ENCODE assay signal across 1 cellular context in the genomic region with DNA sequence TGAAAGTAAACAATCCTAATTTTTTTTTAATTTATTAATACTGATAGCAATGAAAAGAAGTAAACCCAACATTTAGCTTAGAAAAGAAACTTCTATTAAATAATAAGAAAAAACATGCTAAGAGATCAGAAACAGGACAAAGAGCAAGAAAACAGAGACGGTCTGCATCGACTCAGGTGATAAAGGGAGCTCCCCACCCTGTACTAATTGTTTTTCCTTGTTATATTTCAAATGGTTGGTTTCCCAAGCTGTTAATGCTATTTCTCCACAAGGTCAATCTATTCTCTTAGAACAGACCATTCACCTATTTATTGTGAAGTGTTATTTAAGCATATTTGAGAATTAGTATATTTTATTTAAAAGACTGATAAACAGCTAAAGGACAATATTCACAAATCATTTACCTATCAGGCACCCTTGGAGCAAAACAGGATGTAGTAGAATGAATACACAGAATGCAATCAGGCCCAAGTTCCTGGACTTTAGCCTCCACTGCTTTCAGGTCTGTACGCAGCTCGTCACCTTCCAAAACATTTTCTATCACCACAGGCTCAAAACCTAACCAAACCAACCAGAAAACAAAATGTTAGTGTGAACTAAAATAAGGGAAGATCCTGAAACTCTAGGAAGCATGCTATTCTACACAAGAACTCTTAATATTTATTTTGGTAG.
A peak's percentile ranks its signal among the peaks of the same experiment; 100 is the strongest.
TF ChIP-seq lines count a peak whose summit lies in the region.

No MANE protein-coding gene starts in this region.

TF ChIP-seq in HepG2, 621 proteins besides CTCF, POLR2A, EP300 and RAD21 (continued from another document and continues in another):
- TF ChIP-seq, protein P1, sequence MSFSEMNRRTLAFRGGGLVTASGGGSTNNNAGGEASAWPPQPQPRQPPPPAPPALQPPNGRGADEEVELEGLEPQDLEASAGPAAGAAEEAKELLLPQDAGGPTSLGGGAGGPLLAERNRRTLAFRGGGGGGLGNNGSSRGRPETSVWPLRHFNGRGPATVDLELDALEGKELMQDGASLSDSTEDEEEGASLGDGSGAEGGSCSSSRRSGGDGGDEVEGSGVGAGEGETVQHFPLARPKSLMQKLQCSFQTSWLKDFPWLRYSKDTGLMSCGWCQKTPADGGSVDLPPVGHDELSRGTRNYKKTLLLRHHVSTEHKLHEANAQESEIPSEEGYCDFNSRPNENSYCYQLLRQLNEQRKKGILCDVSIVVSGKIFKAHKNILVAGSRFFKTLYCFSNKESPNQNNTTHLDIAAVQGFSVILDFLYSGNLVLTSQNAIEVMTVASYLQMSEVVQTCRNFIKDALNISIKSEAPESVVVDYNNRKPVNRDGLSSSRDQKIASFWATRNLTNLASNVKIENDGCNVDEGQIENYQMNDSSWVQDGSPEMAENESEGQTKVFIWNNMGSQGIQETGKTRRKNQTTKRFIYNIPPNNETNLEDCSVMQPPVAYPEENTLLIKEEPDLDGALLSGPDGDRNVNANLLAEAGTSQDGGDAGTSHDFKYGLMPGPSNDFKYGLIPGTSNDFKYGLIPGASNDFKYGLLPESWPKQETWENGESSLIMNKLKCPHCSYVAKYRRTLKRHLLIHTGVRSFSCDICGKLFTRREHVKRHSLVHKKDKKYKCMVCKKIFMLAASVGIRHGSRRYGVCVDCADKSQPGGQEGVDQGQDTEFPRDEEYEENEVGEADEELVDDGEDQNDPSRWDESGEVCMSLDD (CRISPR knock-in tag; IDR thresholded peaks at IDR 0.05; ENCODE audit: borderline replicate concordance): no peak
- TF ChIP-seq SRY (CRISPR knock-in tag; IDR thresholded peaks at IDR 0.05) (no peak), POLR2AphosphoS5 (IDR thresholded peaks at IDR 0.05; ENCODE audit: low read depth, low read length) (peak; percentile 64), RFX5 (IDR thresholded peaks at IDR 0.05; ENCODE audit: low read depth, low read length) (no peak), ETV5 (CRISPR knock-in tag; IDR thresholded peaks at IDR 0.05; ENCODE audit: borderline replicate concordance) (peak; percentile 88), ZNF703 (CRISPR knock-in tag; IDR thresholded peaks at IDR 0.05; ENCODE audit: borderline replicate concordance) (no peak), KDM5A (IDR thresholded peaks at IDR 0.05; ENCODE audit: borderline replicate concordance, low read length) (no peak; the same call in 1 of the 2 replicates), MAF1 (CRISPR knock-in tag; IDR thresholded peaks at IDR 0.05; ENCODE audit: borderline replicate concordance) (no peak), ZC3H4 (CRISPR knock-in tag; IDR thresholded peaks at IDR 0.05; ENCODE audit: borderline replicate concordance) (no peak), ZMAT3 (CRISPR knock-in tag; conservative IDR thresholded peaks at IDR 0.05) (no peak), EED (CRISPR knock-in tag; IDR thresholded peaks at IDR 0.05) (no peak), MYNN (CRISPR knock-in tag; IDR thresholded peaks at IDR 0.05; ENCODE audit: low read depth) (no peak), ZNF891 (CRISPR knock-in tag; IDR thresholded peaks at IDR 0.05) (no peak), RELA (CRISPR knock-in tag; IDR thresholded peaks at IDR 0.05) (no peak), ZNF768 (CRISPR knock-in tag; IDR thresholded peaks at IDR 0.05) (no peak), ZNF598 (CRISPR knock-in tag; IDR thresholded peaks at IDR 0.05; ENCODE audit: borderline replicate concordance) (no peak), SNAI1 (CRISPR knock-in tag; IDR thresholded peaks at IDR 0.05; ENCODE audit: borderline replicate concordance) (no peak), XRCC5 (optimal IDR thresholded peaks at IDR 0.05; ENCODE audit: low read length) (no peak), ZNF501 (CRISPR knock-in tag; IDR thresholded peaks at IDR 0.05) (no peak), RBFOX2 (IDR thresholded peaks at IDR 0.05; ENCODE audit: low read depth, low read length) (peak; percentile 58; the same call in 1 of the 2 replicates), KLF13 (CRISPR knock-in tag; IDR thresholded peaks at IDR 0.05) (no peak), ZNF839 (CRISPR knock-in tag; IDR thresholded peaks at IDR 0.05; ENCODE audit: borderline replicate concordance) (no peak), ZFP1 (CRISPR knock-in tag; IDR thresholded peaks at IDR 0.05) (no peak), ZNF883 (CRISPR knock-in tag; IDR thresholded peaks at IDR 0.05; ENCODE audit: not compliant biosample characterization) (no peak)
- TF ChIP-seq, protein P2, sequence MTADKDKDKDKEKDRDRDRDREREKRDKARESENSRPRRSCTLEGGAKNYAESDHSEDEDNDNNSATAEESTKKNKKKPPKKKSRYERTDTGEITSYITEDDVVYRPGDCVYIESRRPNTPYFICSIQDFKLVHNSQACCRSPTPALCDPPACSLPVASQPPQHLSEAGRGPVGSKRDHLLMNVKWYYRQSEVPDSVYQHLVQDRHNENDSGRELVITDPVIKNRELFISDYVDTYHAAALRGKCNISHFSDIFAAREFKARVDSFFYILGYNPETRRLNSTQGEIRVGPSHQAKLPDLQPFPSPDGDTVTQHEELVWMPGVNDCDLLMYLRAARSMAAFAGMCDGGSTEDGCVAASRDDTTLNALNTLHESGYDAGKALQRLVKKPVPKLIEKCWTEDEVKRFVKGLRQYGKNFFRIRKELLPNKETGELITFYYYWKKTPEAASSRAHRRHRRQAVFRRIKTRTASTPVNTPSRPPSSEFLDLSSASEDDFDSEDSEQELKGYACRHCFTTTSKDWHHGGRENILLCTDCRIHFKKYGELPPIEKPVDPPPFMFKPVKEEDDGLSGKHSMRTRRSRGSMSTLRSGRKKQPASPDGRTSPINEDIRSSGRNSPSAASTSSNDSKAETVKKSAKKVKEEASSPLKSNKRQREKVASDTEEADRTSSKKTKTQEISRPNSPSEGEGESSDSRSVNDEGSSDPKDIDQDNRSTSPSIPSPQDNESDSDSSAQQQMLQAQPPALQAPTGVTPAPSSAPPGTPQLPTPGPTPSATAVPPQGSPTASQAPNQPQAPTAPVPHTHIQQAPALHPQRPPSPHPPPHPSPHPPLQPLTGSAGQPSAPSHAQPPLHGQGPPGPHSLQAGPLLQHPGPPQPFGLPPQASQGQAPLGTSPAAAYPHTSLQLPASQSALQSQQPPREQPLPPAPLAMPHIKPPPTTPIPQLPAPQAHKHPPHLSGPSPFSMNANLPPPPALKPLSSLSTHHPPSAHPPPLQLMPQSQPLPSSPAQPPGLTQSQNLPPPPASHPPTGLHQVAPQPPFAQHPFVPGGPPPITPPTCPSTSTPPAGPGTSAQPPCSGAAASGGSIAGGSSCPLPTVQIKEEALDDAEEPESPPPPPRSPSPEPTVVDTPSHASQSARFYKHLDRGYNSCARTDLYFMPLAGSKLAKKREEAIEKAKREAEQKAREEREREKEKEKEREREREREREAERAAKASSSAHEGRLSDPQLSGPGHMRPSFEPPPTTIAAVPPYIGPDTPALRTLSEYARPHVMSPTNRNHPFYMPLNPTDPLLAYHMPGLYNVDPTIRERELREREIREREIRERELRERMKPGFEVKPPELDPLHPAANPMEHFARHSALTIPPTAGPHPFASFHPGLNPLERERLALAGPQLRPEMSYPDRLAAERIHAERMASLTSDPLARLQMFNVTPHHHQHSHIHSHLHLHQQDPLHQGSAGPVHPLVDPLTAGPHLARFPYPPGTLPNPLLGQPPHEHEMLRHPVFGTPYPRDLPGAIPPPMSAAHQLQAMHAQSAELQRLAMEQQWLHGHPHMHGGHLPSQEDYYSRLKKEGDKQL (CRISPR knock-in tag; IDR thresholded peaks at IDR 0.05; ENCODE audit: low read depth): no peak
- TF ChIP-seq, protein P3, sequence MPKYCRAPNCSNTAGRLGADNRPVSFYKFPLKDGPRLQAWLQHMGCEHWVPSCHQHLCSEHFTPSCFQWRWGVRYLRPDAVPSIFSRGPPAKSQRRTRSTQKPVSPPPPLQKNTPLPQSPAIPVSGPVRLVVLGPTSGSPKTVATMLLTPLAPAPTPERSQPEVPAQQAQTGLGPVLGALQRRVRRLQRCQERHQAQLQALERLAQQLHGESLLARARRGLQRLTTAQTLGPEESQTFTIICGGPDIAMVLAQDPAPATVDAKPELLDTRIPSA (CRISPR knock-in tag; IDR thresholded peaks at IDR 0.05; ENCODE audit: borderline replicate concordance): no peak
- TF ChIP-seq, protein P4, sequence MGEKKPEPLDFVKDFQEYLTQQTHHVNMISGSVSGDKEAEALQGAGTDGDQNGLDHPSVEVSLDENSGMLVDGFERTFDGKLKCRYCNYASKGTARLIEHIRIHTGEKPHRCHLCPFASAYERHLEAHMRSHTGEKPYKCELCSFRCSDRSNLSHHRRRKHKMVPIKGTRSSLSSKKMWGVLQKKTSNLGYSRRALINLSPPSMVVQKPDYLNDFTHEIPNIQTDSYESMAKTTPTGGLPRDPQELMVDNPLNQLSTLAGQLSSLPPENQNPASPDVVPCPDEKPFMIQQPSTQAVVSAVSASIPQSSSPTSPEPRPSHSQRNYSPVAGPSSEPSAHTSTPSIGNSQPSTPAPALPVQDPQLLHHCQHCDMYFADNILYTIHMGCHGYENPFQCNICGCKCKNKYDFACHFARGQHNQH (CRISPR knock-in tag; IDR thresholded peaks at IDR 0.05): no peak
- TF ChIP-seq, protein P5, sequence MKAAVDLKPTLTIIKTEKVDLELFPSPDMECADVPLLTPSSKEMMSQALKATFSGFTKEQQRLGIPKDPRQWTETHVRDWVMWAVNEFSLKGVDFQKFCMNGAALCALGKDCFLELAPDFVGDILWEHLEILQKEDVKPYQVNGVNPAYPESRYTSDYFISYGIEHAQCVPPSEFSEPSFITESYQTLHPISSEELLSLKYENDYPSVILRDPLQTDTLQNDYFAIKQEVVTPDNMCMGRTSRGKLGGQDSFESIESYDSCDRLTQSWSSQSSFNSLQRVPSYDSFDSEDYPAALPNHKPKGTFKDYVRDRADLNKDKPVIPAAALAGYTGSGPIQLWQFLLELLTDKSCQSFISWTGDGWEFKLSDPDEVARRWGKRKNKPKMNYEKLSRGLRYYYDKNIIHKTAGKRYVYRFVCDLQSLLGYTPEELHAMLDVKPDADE (CRISPR knock-in tag; IDR thresholded peaks at IDR 0.05): no peak
- TF ChIP-seq, protein P6, sequence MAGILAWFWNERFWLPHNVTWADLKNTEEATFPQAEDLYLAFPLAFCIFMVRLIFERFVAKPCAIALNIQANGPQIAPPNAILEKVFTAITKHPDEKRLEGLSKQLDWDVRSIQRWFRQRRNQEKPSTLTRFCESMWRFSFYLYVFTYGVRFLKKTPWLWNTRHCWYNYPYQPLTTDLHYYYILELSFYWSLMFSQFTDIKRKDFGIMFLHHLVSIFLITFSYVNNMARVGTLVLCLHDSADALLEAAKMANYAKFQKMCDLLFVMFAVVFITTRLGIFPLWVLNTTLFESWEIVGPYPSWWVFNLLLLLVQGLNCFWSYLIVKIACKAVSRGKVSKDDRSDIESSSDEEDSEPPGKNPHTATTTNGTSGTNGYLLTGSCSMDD (CRISPR knock-in tag; IDR thresholded peaks at IDR 0.05): no peak
- TF ChIP-seq, protein P7, sequence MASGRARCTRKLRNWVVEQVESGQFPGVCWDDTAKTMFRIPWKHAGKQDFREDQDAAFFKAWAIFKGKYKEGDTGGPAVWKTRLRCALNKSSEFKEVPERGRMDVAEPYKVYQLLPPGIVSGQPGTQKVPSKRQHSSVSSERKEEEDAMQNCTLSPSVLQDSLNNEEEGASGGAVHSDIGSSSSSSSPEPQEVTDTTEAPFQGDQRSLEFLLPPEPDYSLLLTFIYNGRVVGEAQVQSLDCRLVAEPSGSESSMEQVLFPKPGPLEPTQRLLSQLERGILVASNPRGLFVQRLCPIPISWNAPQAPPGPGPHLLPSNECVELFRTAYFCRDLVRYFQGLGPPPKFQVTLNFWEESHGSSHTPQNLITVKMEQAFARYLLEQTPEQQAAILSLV (CRISPR knock-in tag; IDR thresholded peaks at IDR 0.05; ENCODE audit: borderline replicate concordance): no peak
- TF ChIP-seq, protein P8, sequence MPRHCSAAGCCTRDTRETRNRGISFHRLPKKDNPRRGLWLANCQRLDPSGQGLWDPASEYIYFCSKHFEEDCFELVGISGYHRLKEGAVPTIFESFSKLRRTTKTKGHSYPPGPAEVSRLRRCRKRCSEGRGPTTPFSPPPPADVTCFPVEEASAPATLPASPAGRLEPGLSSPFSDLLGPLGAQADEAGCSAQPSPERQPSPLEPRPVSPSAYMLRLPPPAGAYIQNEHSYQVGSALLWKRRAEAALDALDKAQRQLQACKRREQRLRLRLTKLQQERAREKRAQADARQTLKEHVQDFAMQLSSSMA (CRISPR knock-in tag; IDR thresholded peaks at IDR 0.05): no peak
- TF ChIP-seq, protein P9, sequence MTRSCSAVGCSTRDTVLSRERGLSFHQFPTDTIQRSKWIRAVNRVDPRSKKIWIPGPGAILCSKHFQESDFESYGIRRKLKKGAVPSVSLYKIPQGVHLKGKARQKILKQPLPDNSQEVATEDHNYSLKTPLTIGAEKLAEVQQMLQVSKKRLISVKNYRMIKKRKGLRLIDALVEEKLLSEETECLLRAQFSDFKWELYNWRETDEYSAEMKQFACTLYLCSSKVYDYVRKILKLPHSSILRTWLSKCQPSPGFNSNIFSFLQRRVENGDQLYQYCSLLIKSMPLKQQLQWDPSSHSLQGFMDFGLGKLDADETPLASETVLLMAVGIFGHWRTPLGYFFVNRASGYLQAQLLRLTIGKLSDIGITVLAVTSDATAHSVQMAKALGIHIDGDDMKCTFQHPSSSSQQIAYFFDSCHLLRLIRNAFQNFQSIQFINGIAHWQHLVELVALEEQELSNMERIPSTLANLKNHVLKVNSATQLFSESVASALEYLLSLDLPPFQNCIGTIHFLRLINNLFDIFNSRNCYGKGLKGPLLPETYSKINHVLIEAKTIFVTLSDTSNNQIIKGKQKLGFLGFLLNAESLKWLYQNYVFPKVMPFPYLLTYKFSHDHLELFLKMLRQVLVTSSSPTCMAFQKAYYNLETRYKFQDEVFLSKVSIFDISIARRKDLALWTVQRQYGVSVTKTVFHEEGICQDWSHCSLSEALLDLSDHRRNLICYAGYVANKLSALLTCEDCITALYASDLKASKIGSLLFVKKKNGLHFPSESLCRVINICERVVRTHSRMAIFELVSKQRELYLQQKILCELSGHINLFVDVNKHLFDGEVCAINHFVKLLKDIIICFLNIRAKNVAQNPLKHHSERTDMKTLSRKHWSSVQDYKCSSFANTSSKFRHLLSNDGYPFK (CRISPR knock-in tag; IDR thresholded peaks at IDR 0.05; ENCODE audit: borderline replicate concordance): no peak
- TF ChIP-seq, protein P10, sequence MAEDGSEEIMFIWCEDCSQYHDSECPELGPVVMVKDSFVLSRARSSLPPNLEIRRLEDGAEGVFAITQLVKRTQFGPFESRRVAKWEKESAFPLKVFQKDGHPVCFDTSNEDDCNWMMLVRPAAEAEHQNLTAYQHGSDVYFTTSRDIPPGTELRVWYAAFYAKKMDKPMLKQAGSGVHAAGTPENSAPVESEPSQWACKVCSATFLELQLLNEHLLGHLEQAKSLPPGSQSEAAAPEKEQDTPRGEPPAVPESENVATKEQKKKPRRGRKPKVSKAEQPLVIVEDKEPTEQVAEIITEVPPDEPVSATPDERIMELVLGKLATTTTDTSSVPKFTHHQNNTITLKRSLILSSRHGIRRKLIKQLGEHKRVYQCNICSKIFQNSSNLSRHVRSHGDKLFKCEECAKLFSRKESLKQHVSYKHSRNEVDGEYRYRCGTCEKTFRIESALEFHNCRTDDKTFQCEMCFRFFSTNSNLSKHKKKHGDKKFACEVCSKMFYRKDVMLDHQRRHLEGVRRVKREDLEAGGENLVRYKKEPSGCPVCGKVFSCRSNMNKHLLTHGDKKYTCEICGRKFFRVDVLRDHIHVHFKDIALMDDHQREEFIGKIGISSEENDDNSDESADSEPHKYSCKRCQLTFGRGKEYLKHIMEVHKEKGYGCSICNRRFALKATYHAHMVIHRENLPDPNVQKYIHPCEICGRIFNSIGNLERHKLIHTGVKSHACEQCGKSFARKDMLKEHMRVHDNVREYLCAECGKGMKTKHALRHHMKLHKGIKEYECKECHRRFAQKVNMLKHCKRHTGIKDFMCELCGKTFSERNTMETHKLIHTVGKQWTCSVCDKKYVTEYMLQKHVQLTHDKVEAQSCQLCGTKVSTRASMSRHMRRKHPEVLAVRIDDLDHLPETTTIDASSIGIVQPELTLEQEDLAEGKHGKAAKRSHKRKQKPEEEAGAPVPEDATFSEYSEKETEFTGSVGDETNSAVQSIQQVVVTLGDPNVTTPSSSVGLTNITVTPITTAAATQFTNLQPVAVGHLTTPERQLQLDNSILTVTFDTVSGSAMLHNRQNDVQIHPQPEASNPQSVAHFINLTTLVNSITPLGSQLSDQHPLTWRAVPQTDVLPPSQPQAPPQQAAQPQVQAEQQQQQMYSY (CRISPR knock-in tag; IDR thresholded peaks at IDR 0.05): no peak
